ENCODE assay signal across 8 cellular contexts in genomic region chr16:14973785-14974322, GRCh38. TPM values are rescaled to one million over a fixed set of nuclear protein-coding genes. Genes with fewer than 3 reads are reported as not detected.
A peak's percentile ranks its signal among the peaks of the same experiment; 100 is the strongest.
DNase-seq lines count a peak whose midpoint lies in the region; ATAC-seq, FAIRE-seq and TF ChIP-seq lines count a peak whose summit lies in the region.
"Not testable (repeated sequence)": the region's sequence is repeated elsewhere in the genome, so short reads cannot be mapped to it uniquely, and the experiment has no call there.

No MANE protein-coding gene starts in this region.

- not testable (repeated sequence) for TF ChIP-seq EP300 in suprapubic skin (IDR thresholded peaks at IDR 0.05)

- peaks cover 16% of the 10 kb centered on the region for H3K79me2 ChIP-seq in endothelial cell of umbilical vein (ENCODE audit: control insufficient read depth, insufficient read depth, low read length)

- peaks cover 17% of the 10 kb centered on the region for H3K4me1 ChIP-seq in CD4-positive, alpha-beta memory T cell (ENCODE audit: insufficient read depth, low read length)
- H3K4me1 ChIP-seq in adipocyte (ENCODE audit: control insufficient read depth, insufficient read depth, low read length) (peaks cover 18% of the 10 kb centered on the region), suprapubic skin (peaks cover 29% of the 10 kb centered on the region)
- H3K4me1 ChIP-seq in endothelial cell of umbilical vein (ENCODE audit: control insufficient read depth, extremely low read depth, insufficient read depth, low read length); kidney (ENCODE audit: control insufficient read depth in 1 of 2, insufficient read depth in 1 of 2, low read depth in 1 of 2, low read length in 2 of 2); neuron (ENCODE audit: insufficient read depth, low read length): not testable (repeated sequence)

- peaks cover 13 to 30% (median 17%) of the 10 kb centered on the region in 4 donors for H3K4me1 Mint-ChIP-seq in CD4-positive, alpha-beta memory T cell
- peaks cover 24 to 27% (median 26%) of the 10 kb centered on the region in 3 donors for H3K4me1 Mint-ChIP-seq in T-cell

- H4K20me1 ChIP-seq in endothelial cell of umbilical vein (replicated peaks; ENCODE audit: control insufficient read depth, extremely low read depth, insufficient read depth, low read length): not testable (repeated sequence)

- DNase-seq in CD4-positive, alpha-beta memory T cell; Jurkat, Clone E6-1 (ENCODE audit: low read depth, low spot score); T-cell; adipocyte (ENCODE audit: low read depth); endothelial cell of umbilical vein (ENCODE audit: low read depth, low spot score); kidney; suprapubic skin (ENCODE audit: low spot score in 2 of 2): not testable (repeated sequence)

- not testable (repeated sequence) for ATAC-seq in T-cell (replicated peaks in 1 of 4)

- not testable (repeated sequence) for H2AFZ ChIP-seq in endothelial cell of umbilical vein (ENCODE audit: low read depth, low read length)
- H2AFZ ChIP-seq in neuron (ENCODE audit: low read depth, low read length): peak overlapping the region; percentile 98

- intact Hi-C loops in CD4-positive, alpha-beta memory T cell (cut with micrococcal nuclease): loop anchor here (5.0 kb wide), 1 partner anchor 48 kb away; no protein-coding TSS in a partner anchor
- intact Hi-C loops in endothelial cell of umbilical vein (cut with micrococcal nuclease): loop anchor here (5.0 to 10.0 kb wide), 2 partner anchors 38 to 81 kb away; partner anchors contain the start of gene NTAN1
- intact Hi-C loops in kidney (cut with DNase I): not testable (repeated sequence)

- dilution Hi-C loops in endothelial cell of umbilical vein (cut with MboI; ENCODE audit: extremely low pct_ligation_motif_present, low sequenced_read_pairs): not testable (repeated sequence)

- H3K9ac ChIP-seq in adipocyte (ENCODE audit: low read length): peak overlapping the region; percentile 97
- H3K9ac ChIP-seq in endothelial cell of umbilical vein (replicated peaks; ENCODE audit: extremely low read depth, insufficient read depth, low read length): not testable (repeated sequence)
- H3K9ac ChIP-seq in kidney (ENCODE audit: low read length in 2 of 2): peak overlapping the region in 1 of 2 donors; percentile 71

- not testable (repeated sequence) for BruUV-seq in endothelial cell of umbilical vein (replicated peaks; lab: Mats Ljungman, UMichigan)

- POLR2A ChIA-PET in CD4-positive, alpha-beta memory T cell (lab: Charles Lee; ENCODE audit: partially characterized antibody): interaction anchor here (2.0 kb wide), 1 partner anchor 40 kb away, joined by 14 read pairs; no protein-coding TSS in a partner anchor
- POLR2A ChIA-PET in T-cell (lab: Charles Lee); endothelial cell of umbilical vein (lab: Charles Lee): not testable (repeated sequence)

- not testable (repeated sequence) for H3K27me3 Mint-ChIP-seq in CD4-positive, alpha-beta memory T cell; T-cell

- not testable (repeated sequence) for FAIRE-seq in endothelial cell of umbilical vein (lab: Jason Lieb, UNC); kidney (lab: Jason Lieb, UNC)

- CTCF ChIA-PET in CD4-positive, alpha-beta memory T cell (lab: Charles Lee; ENCODE audit: partially characterized antibody); T-cell (lab: Charles Lee); endothelial cell of umbilical vein (lab: Charles Lee): not testable (repeated sequence)

- H3K27ac Mint-ChIP-seq in CD4-positive, alpha-beta memory T cell: peak overlapping the region in 4 of 7 donors; percentile 30 to 88 (median 72)
- not testable (repeated sequence) for H3K27ac Mint-ChIP-seq in T-cell

- H3K27ac ChIP-seq in CD4-positive, alpha-beta memory T cell (ENCODE audit: low read depth, low read length): peak overlapping the region; percentile 85
- not testable (repeated sequence) for H3K27ac ChIP-seq in endothelial cell of umbilical vein (ENCODE audit: insufficient read depth, low read depth, low read length); kidney (ENCODE audit: low read depth in 2 of 2, low read length in 2 of 2)
- peak overlapping the region; percentile 95 for H3K27ac ChIP-seq in suprapubic skin

- H3K9me3 Mint-ChIP-seq in CD4-positive, alpha-beta memory T cell; T-cell: not testable (repeated sequence)

- not testable (repeated sequence) for H3K27me3 ChIP-seq in CD4-positive, alpha-beta memory T cell (ENCODE audit: insufficient read depth, low read length); adipocyte (replicated peaks; ENCODE audit: control insufficient read depth, insufficient read depth, low read length); endothelial cell of umbilical vein (ENCODE audit: control insufficient read depth in 2 of 2, insufficient read depth in 2 of 2, low read length in 2 of 2); neuron (ENCODE audit: insufficient read depth, low read length); suprapubic skin

- H3K9me1 ChIP-seq in endothelial cell of umbilical vein (replicated peaks; ENCODE audit: control insufficient read depth, extremely low read depth, insufficient read depth, low read length): not testable (repeated sequence)

- H3K9me3 ChIP-seq in CD4-positive, alpha-beta memory T cell (ENCODE audit: control insufficient read depth in 1 of 2, low read length in 2 of 2); adipocyte (ENCODE audit: control insufficient read depth, low read length); endothelial cell of umbilical vein (replicated peaks; ENCODE audit: control insufficient read depth, insufficient read depth, low read length); kidney (ENCODE audit: control insufficient read depth in 1 of 2, low read length in 2 of 2); neuron (ENCODE audit: low read length); suprapubic skin: not testable (repeated sequence)

- H3K36me3 Mint-ChIP-seq in CD4-positive, alpha-beta memory T cell; T-cell: not testable (repeated sequence)

- TF ChIP-seq POLR2A in endothelial cell of umbilical vein (IDR thresholded peaks at IDR 0.05; ENCODE audit: low read depth, low read length); suprapubic skin (IDR thresholded peaks at IDR 0.05): not testable (repeated sequence)

- peak overlapping the region in 7 of 8 donors; percentile 17 to 94 (median 68) for H3K4me3 Mint-ChIP-seq in CD4-positive, alpha-beta memory T cell
- peak overlapping the region; percentile 86 to 89 (median 88) for H3K4me3 Mint-ChIP-seq in T-cell

- H3K4me2 ChIP-seq in endothelial cell of umbilical vein (ENCODE audit: insufficient read depth, low read length): peak overlapping the region; percentile 71

- not testable (repeated sequence) for H3K36me3 ChIP-seq in CD4-positive, alpha-beta memory T cell (ENCODE audit: insufficient read depth, low read length); adipocyte (ENCODE audit: control insufficient read depth, insufficient read depth, low read length, severe bottlenecking); endothelial cell of umbilical vein (ENCODE audit: control insufficient read depth in 2 of 2, extremely low read depth in 1 of 2, insufficient read depth in 2 of 2, low read length in 2 of 2); kidney (ENCODE audit: control insufficient read depth in 1 of 2, insufficient read depth in 2 of 2, low read length in 2 of 2); neuron (ENCODE audit: insufficient read depth, low read length); suprapubic skin

- 42% methylated on average over 14 of the region's 14 CpGs for WGBS in suprapubic skin

- TF ChIP-seq CTCF in endothelial cell of umbilical vein (IDR thresholded peaks at IDR 0.05; ENCODE audit: extremely low read depth in 1 of 2, insufficient read depth in 1 of 2, low read depth in 1 of 2, low read length in 2 of 2); kidney (IDR thresholded peaks at IDR 0.05; ENCODE audit: borderline replicate concordance, extremely low read depth, insufficient read depth); suprapubic skin (IDR thresholded peaks at IDR 0.05): not testable (repeated sequence)

- H3K4me3 ChIP-seq in CD4-positive, alpha-beta memory T cell (ENCODE audit: low read length in 2 of 2): not testable (repeated sequence)
- H3K4me3 ChIP-seq in Jurkat, Clone E6-1 (ENCODE audit: low read length): peak overlapping the region; percentile 70
- H3K4me3 ChIP-seq in adipocyte (ENCODE audit: low read length) (peak overlapping the region; percentile 87), endothelial cell of umbilical vein (replicated peaks in 1 of 3; ENCODE audit: insufficient read depth in 1 of 3, low read depth in 1 of 3, low read length in 3 of 3) (peak overlapping the region in 2 of 3 experiments; percentile 76 to 93), kidney (ENCODE audit: low read length in 2 of 2) (peak overlapping the region; percentile 48 to 85), neuron (ENCODE audit: low read length) (peak overlapping the region; percentile 87), suprapubic skin (peak overlapping the region; percentile 88)

RNA-seq across cellular contexts. Expression of gene PDXDC1, which starts 1.0 kb away (rescaled TPM):
- total RNA-seq in CD4-positive, alpha-beta memory T cell: 10 to 100 TPM; 83.9 to 86.7 TPM
- 10 to 100 TPM; 11.1 to 37.2 TPM for polyA plus RNA-seq in CD4-positive, alpha-beta memory T cell
- polyA plus RNA-seq in Jurkat, Clone E6-1 (2012; ENCODE audit: insufficient read depth, insufficient read length): 44.7 TPM
- total RNA-seq in T-cell (10 to 100 TPM; 63.3 to 84.7 (median 72.4) TPM), endothelial cell of umbilical vein (59.3 and 78.9 TPM in 2 replicates), kidney (113 TPM), suprapubic skin (10 to 100 TPM; 37.8 to 81.0 (median 62.4) TPM)
- polyA plus RNA-seq in endothelial cell of umbilical vein (38.9 and 44.6 TPM in 2 replicates), kidney (ENCODE audit: insufficient read depth, low read depth, low replicate concordance) (56.5 TPM)
- polyA plus RNA-seq in endothelial cell of umbilical vein (2011; cell fraction: cytosol; rRNA removed): 39.3 and 42.6 TPM in 2 replicates
- 140 and 141 TPM in 2 replicates for polyA plus RNA-seq in endothelial cell of umbilical vein (2011; cell fraction: nucleus; rRNA removed)
- polyA plus RNA-seq in endothelial cell of umbilical vein (2012): 64.8 and 81.8 TPM in 2 replicates
- 143 and 164 TPM in 2 replicates for polyA minus RNA-seq in endothelial cell of umbilical vein
- 45.5 TPM for polyA minus RNA-seq in endothelial cell of umbilical vein (2011; cell fraction: cytosol; rRNA and poly(A)+ RNA removed)
- 68.1 and 97.0 TPM in 2 replicates for polyA minus RNA-seq in endothelial cell of umbilical vein (2011; cell fraction: nucleus; rRNA and poly(A)+ RNA removed)

RNA-seq across cellular contexts. Expression of gene NPIPA1, which starts 36.6 kb away (rescaled TPM):
- 100 to 1,000 TPM; 143 to 149 TPM for total RNA-seq in CD4-positive, alpha-beta memory T cell
- polyA plus RNA-seq in CD4-positive, alpha-beta memory T cell: 1 to 10 TPM in 1 of 2 donors, not detected in 1; 9.1 TPM
- polyA plus RNA-seq in Jurkat, Clone E6-1 (2012; ENCODE audit: insufficient read depth, insufficient read length): 76.9 TPM
- total RNA-seq in T-cell: 100 to 1,000 TPM; 116 to 163 (median 134) TPM
- 81.6 and 96.1 TPM in 2 replicates for total RNA-seq in endothelial cell of umbilical vein
- polyA plus RNA-seq in endothelial cell of umbilical vein: 53.2 and 58.1 TPM in 2 replicates
- 25.7 and 31.9 TPM in 2 replicates for polyA plus RNA-seq in endothelial cell of umbilical vein (2011; cell fraction: cytosol; rRNA removed)
- 348 and 434 TPM in 2 replicates for polyA plus RNA-seq in endothelial cell of umbilical vein (2011; cell fraction: nucleus; rRNA removed)
- polyA plus RNA-seq in endothelial cell of umbilical vein (2012): 45.9 and 60.5 TPM in 2 replicates
- polyA minus RNA-seq in endothelial cell of umbilical vein: 36.2 and 40.8 TPM in 2 replicates
- 11.2 TPM for polyA minus RNA-seq in endothelial cell of umbilical vein (2011; cell fraction: cytosol; rRNA and poly(A)+ RNA removed)
- 72.4 and 86.3 TPM in 2 replicates for polyA minus RNA-seq in endothelial cell of umbilical vein (2011; cell fraction: nucleus; rRNA and poly(A)+ RNA removed)
- 79.3 TPM for total RNA-seq in kidney
- polyA plus RNA-seq in kidney (ENCODE audit: insufficient read depth, low read depth, low replicate concordance): 26.7 TPM
- 100 to 1,000 TPM in 1 of 4 donors, 10 to 100 TPM in 3; 76.1 to 187 (median 78.8) TPM for total RNA-seq in suprapubic skin
